ENCODE assay signal across 22 cellular contexts in the genomic region with DNA sequence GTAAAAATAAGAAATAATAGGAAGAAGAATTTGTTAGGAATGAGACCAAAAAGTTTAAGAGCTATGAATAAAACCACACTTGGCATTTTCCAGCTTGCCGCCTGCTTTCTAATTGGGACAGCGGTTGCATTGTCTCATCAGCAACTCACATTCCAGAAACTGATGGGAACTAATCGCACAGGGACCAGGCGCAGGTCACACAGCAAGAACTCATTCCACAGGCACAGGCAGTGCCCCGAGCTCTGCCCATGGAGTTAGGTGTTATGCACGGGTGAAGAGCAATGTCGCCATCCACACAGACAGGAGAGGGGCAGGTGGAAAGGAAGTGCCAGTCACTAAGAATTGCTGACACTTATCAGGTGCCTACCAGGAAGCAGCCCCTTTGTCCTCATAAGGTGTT.
"Had no signal": no experiment of that assay in that cellular context is flagged by ENCODE, and none has a peak within 500 bp of the region (broad histone marks: within the 10 kb centered on the region; RNA-seq: fewer than 3 reads in every experiment).

No MANE protein-coding gene starts in this region.

- H3K4me3 Mint-ChIP-seq: endodermal cell; naive thymus-derived CD4-positive, alpha-beta T cell; nephron progenitor cell; stimulated activated effector memory CD8-positive, alpha-beta T cell treated with anti-CD3 and anti-CD28 coated beads, Interleukin-12 subunit alpha, Interleukin-12 subunit beta, amount 100 ng/mL, for 72 hours had no signal

- H3K27ac ChIP-seq: coronary artery, hepatocyte, tibial nerve had no signal

- ATAC-seq: left colon; left ventricle myocardium superior; naive thymus-derived CD4-positive, alpha-beta T cell; right cardiac atrium; stimulated activated effector memory CD8-positive, alpha-beta T cell treated with anti-CD3 and anti-CD28 coated beads, Interleukin-12 subunit alpha, Interleukin-12 subunit beta, amount 100 ng/mL, for 72 hours; stimulated activated naive CD8-positive, alpha-beta T cell treated with anti-CD3 and anti-CD28 coated beads, Interleukin-15, Interleukin-2, amounts not matched to agents 100 U/mL and 50 U/mL, for 24 hours had no signal

- H3K4me1 Mint-ChIP-seq: stimulated activated effector memory CD8-positive, alpha-beta T cell treated with anti-CD3 and anti-CD28 coated beads, Interleukin-12 subunit alpha, Interleukin-12 subunit beta, amount 100 ng/mL, for 72 hours had no signal

- H3K4me3 ChIP-seq: coronary artery, hepatocyte, lung, tibial nerve had no signal

- DNase-seq: effector CD4-positive, alpha-beta T cell; erythroblast; foreskin melanocyte; head of caudate nucleus; left colon; left ventricle myocardium superior; mesenchymal stem cell; naive thymus-derived CD4-positive, alpha-beta T cell; nephron progenitor cell; posterior cingulate gyrus; right cardiac atrium; small intestine; stimulated activated CD4-positive, alpha-beta T cell treated with anti-CD3 and anti-CD28 coated beads, Interleukin-4, amount 100 ng/mL, for 1 hour; stimulated activated CD8-positive, alpha-beta memory T cell treated with anti-CD3 and anti-CD28 coated beads, Interleukin-4, amount 100 ng/mL, for 48 hours; stimulated activated naive CD8-positive, alpha-beta T cell treated with anti-CD3 and anti-CD28 coated beads, Interleukin-15, Interleukin-2, amounts not matched to agents 100 U/mL and 50 U/mL, for 24 hours had no signal

- H3K36me3 ChIP-seq: tibial nerve had no signal

- H3K79me2 ChIP-seq: hepatocyte had no signal

- H3K9me3 ChIP-seq: tibial nerve had no signal

- H3K27ac Mint-ChIP-seq: endodermal cell; naive thymus-derived CD4-positive, alpha-beta T cell; nephron progenitor cell; stimulated activated effector memory CD8-positive, alpha-beta T cell treated with anti-CD3 and anti-CD28 coated beads, Interleukin-12 subunit alpha, Interleukin-12 subunit beta, amount 100 ng/mL, for 72 hours had no signal

- H3K4me1 ChIP-seq: tibial nerve had no signal

- H3K9me3 Mint-ChIP-seq: endodermal cell, nephron progenitor cell had no signal

- FAIRE-seq: endothelial cell of umbilical vein had no signal

- H3K4me2 ChIP-seq: hepatocyte had no signal

- H3K36me3 Mint-ChIP-seq: naive thymus-derived CD4-positive, alpha-beta T cell; stimulated activated effector memory CD8-positive, alpha-beta T cell treated with anti-CD3 and anti-CD28 coated beads, Interleukin-12 subunit alpha, Interleukin-12 subunit beta, amount 100 ng/mL, for 72 hours had no signal

- H2AFZ ChIP-seq: hepatocyte had no signal
